24 cellular contexts compared by ENCODE assay signal in the genomic region with DNA sequence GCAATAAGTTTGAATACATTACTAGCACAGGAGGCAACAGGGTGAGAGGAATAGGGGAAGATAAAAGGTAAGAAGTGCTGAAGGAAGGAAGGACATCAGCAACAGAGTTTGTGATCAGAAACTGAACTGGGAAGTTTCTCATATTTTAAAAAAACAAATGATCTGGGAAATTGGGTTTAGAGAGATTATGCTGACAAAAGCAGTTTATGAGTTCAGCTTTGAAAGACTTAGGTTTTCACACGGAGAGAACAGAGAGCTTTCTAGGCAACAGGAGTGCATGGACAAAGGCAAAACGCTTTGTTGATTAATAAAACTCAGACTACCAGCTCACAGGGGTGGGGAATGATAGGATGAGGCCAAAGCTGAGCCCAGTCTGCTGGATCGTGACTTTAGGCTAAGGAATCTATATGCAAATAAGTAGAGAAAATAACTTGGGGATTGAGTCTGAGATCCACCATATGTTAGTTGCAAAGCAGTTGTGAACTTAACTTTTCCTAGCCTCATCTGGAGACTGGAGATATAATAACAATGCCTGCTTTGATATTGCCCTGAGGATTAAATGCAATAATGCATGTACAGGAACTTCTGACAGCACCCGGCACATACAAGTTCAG. TPM values are rescaled to one million over a fixed set of nuclear protein-coding genes. Genes with fewer than 3 reads are reported as not detected.
A peak's percentile ranks its signal among the peaks of the same experiment; 100 is the strongest.
DNase-seq lines count a peak whose midpoint lies in the region; ATAC-seq, FAIRE-seq and TF ChIP-seq lines count a peak whose summit lies in the region.
"Had no signal": no experiment of that assay in that cellular context is flagged by ENCODE, and none has a peak within 500 bp of the region (broad histone marks: within the 10 kb centered on the region; RNA-seq: fewer than 3 reads in every experiment).

No MANE protein-coding gene starts in this region.

- H3K23ac ChIP-seq in trophoblast cell (ENCODE audit: low read length) = no peak overlapping the region

- FAIRE-seq in K562 (lab: Jason Lieb, UNC) = peak; percentile 6
- FAIRE-seq: H1 had no signal

- no peak overlapping the region for H2AFZ ChIP-seq in Loucy (ENCODE audit: low read length)
- no peak overlapping the region for H2AFZ ChIP-seq in K562 (ENCODE audit: low read depth, low read length)
- H2AFZ ChIP-seq in neural progenitor cell (replicated peaks) = no peak overlapping the region
- no peak overlapping the region for H2AFZ ChIP-seq in trophoblast cell (ENCODE audit: insufficient read depth, low read length, poor library complexity)

- DNase-seq in DMS 273 (lab: John Stamatoyannopoulos, UW; ENCODE audit: unreplicated experiment) (peak; percentile 56), DMS 273 treated with DMSO at 0.1 percent for 48 hours (lab: John Stamatoyannopoulos, UW) (no peak), K562 (ENCODE audit: extremely low read depth in 1 of 4, low spot score in 3 of 4) (no peak), neural progenitor cell (ENCODE audit: low spot score) (no peak), 8988T (no peak), trophoblast cell (no peak), spleen (no peak)
- DNase-seq: activated CD4-positive, alpha-beta T cell treated with anti-CD3 and anti-CD28 coated beads for 4 hours; anterior cingulate cortex; DMS79; endodermal cell; KBM-7; left cardiac atrium; NCI-H1092 treated with DMSO at 0.1 percent for 48 hours; NCI-H526 treated with DMSO at 0.1 percent for 48 hours; stimulated activated naive B cell treated with anti-CD40 and anti-IgM and Interleukin-4, amounts not matched to agents 10 μg/mL and 1 μg/mL and 100 μg/mL, for 72 hours; tibial artery had no signal

- H3K36me3 ChIP-seq in Loucy (ENCODE audit: insufficient read depth, low read length) (no peaks in the 10 kb centered on the region), K562 (ENCODE audit: control insufficient read depth, insufficient read depth, low read length) (peaks cover 3% of the 10 kb centered on the region; the same call in 1 of the 3 replicates), neural progenitor cell (no peaks in the 10 kb centered on the region), trophoblast cell (ENCODE audit: control insufficient read depth in 1 of 2, insufficient read depth in 2 of 2, low read length in 2 of 2) (no peaks in the 10 kb centered on the region), spleen (no peaks in the 10 kb centered on the region)
- H3K36me3 ChIP-seq: BLaER1, neutrophil, tibial artery had no signal

- no peak overlapping the region for H4K8ac ChIP-seq in trophoblast cell (ENCODE audit: low read depth, low read length)

- H4K20me1 ChIP-seq in Loucy (ENCODE audit: insufficient read depth, low read length, poor library complexity, severe bottlenecking) (peaks cover 60% of the 10 kb centered on the region), K562 (replicated peaks; ENCODE audit: control insufficient read depth, insufficient read depth, low read length) (peaks cover 22% of the 10 kb centered on the region; the same call in 1 of the 2 replicates), neural progenitor cell (ENCODE audit: low read depth) (no peaks in the 10 kb centered on the region)

- H3K9me1 ChIP-seq in K562 (ENCODE audit: control insufficient read depth, insufficient read depth, low read length) = no peaks in the 10 kb centered on the region

- peaks cover 36% of the 10 kb centered on the region for H3K4me1 Mint-ChIP-seq in neural progenitor cell

- peaks cover 8% of the 10 kb centered on the region for H3K27me3 Mint-ChIP-seq in neural progenitor cell (ENCODE audit: insufficient read depth, low read depth)
- H3K27me3 Mint-ChIP-seq: stimulated activated naive B cell treated with anti-CD40 and anti-IgM and Interleukin-4, amounts not matched to agents 10 μg/mL and 1 μg/mL and 100 μg/mL, for 72 hours had no signal

- no peaks in the 10 kb centered on the region for H3K9me3 ChIP-seq in Loucy (ENCODE audit: insufficient read depth, low read depth, low read length)
- no peaks in the 10 kb centered on the region for H3K9me3 ChIP-seq in K562 (replicated peaks; ENCODE audit: control insufficient read depth, insufficient read depth, low read depth, low read length)
- H3K9me3 ChIP-seq in neural progenitor cell (ENCODE audit: low read depth) = no peaks in the 10 kb centered on the region
- no peaks in the 10 kb centered on the region for H3K9me3 ChIP-seq in trophoblast cell (ENCODE audit: insufficient read depth, low read depth, low read length)
- H3K9me3 ChIP-seq in spleen = no peaks in the 10 kb centered on the region
- H3K9me3 ChIP-seq: BLaER1, neutrophil, SJSA1, tibial artery had no signal

- H3K9me3 Mint-ChIP-seq in neural progenitor cell = no peaks in the 10 kb centered on the region
- H3K9me3 Mint-ChIP-seq: endodermal cell; stimulated activated naive B cell treated with anti-CD40 and anti-IgM and Interleukin-4, amounts not matched to agents 10 μg/mL and 1 μg/mL and 100 μg/mL, for 72 hours had no signal

- H3K4me1 ChIP-seq in Loucy (ENCODE audit: insufficient read depth, low read length, poor library complexity, severe bottlenecking) = peaks cover 76% of the 10 kb centered on the region
- H3K4me1 ChIP-seq in K562 (replicated peaks in 1 of 2; ENCODE audit: control insufficient read depth in 2 of 2, insufficient read depth in 2 of 2, low read length in 2 of 2) = peaks cover 32 to 36% of the 10 kb centered on the region in 2 experiments
- H3K4me1 ChIP-seq in neural progenitor cell = peaks cover 6% of the 10 kb centered on the region
- H3K4me1 ChIP-seq in trophoblast cell (ENCODE audit: control insufficient read depth in 1 of 2, insufficient read depth in 2 of 2, low read length in 2 of 2) = peaks cover 12 to 20% of the 10 kb centered on the region in 2 experiments
- peaks cover 11 to 63% (median 21%) of the 10 kb centered on the region in 6 donors for H3K4me1 ChIP-seq in spleen

- WGBS in K562 (ENCODE audit: insufficient coverage, low coverage, missing lambda C conversion rate) = 33% methylated on average over 4 of the region's 4 CpGs
- no CpG with 5 or more reads among the region's 4 CpGs for WGBS in trophoblast cell (ENCODE audit: extremely low coverage, insufficient coverage, insufficient read length)
- 72 to 89% (median 85%) methylated on average over 4 of the region's 4 CpGs for WGBS in spleen, 5 donors

- CTCF ChIA-PET in K562 (lab: Yijun Ruan, JAX; ENCODE audit: low intra/inter-chr PET ratio) = no interaction called here

- no peak overlapping the region for H3K18ac ChIP-seq in trophoblast cell (ENCODE audit: low read length)

- H3K27me3 ChIP-seq in Loucy (ENCODE audit: insufficient read depth, low read length, poor library complexity, severe bottlenecking) (no peaks in the 10 kb centered on the region), K562 (ENCODE audit: control insufficient read depth in 2 of 2, insufficient read depth in 2 of 2, low read length in 2 of 2) (no peaks in the 10 kb centered on the region), neural progenitor cell (peaks cover 21% of the 10 kb centered on the region), trophoblast cell (ENCODE audit: insufficient read depth, low read length) (no peaks in the 10 kb centered on the region), spleen (replicated peaks in 1 of 7) (peaks cover 0 to 15% (median 0%) of the 10 kb centered on the region in 7 donors)
- H3K27me3 ChIP-seq: SJSA1, tibial artery had no signal

- no peaks in the 10 kb centered on the region for H3K9me2 ChIP-seq in Loucy (replicated peaks; ENCODE audit: low read depth, low read length)

- no peak overlapping the region for H3K14ac ChIP-seq in trophoblast cell (ENCODE audit: low read length)

- no peak overlapping the region for H2BK5ac ChIP-seq in trophoblast cell (ENCODE audit: low read depth, low read length, poor library complexity)

- peak overlapping the region; percentile 6 for H3K27ac Mint-ChIP-seq in neural progenitor cell
- H3K27ac Mint-ChIP-seq: endodermal cell; stimulated activated naive B cell treated with anti-CD40 and anti-IgM and Interleukin-4, amounts not matched to agents 10 μg/mL and 1 μg/mL and 100 μg/mL, for 72 hours had no signal

- peaks cover 24% of the 10 kb centered on the region for H3K79me1 ChIP-seq in trophoblast cell (ENCODE audit: low read length)

- intact Hi-C loops in K562 (cut with micrococcal nuclease) (loop anchor here (5.0 kb wide), 1 partner anchor 68 kb away; no protein-coding TSS in a partner anchor), spleen (cut with DNase I; ENCODE audit: low total_unique reads) (loop anchor here (5.0 kb wide), 1 partner anchor 153 kb away; no protein-coding TSS in a partner anchor)

- POLR2A ChIA-PET in K562 (lab: Yijun Ruan, JAX) = interaction anchor here (0.6 to 1.7 kb wide), 2 partner anchors 9 to 164 kb away, joined by 3 to 7 read pairs; no protein-coding TSS in a partner anchor

- no peak overlapping the region for H3K4ac ChIP-seq in trophoblast cell (ENCODE audit: low read depth, low read length)

- H3K4me2 ChIP-seq in Loucy (ENCODE audit: low read depth, low read length, poor library complexity, severe bottlenecking) = peak overlapping the region; percentile 94
- H3K4me2 ChIP-seq in K562 (ENCODE audit: insufficient read depth, low read length) = no peak overlapping the region
- H3K4me2 ChIP-seq in neural progenitor cell = no peak overlapping the region
- H3K4me2 ChIP-seq in trophoblast cell (ENCODE audit: low read length) = no peak overlapping the region
- H3K4me2 ChIP-seq: BLaER1 had no signal

- H3K4me3 Mint-ChIP-seq in neural progenitor cell = no peak overlapping the region
- H3K4me3 Mint-ChIP-seq: endodermal cell; stimulated activated naive B cell treated with anti-CD40 and anti-IgM and Interleukin-4, amounts not matched to agents 10 μg/mL and 1 μg/mL and 100 μg/mL, for 72 hours had no signal

- no peak for TF ChIP-seq EP300 in K562 (IDR thresholded peaks at IDR 0.05; ENCODE audit: low read length)

- no peak overlapping the region for H2BK120ac ChIP-seq in trophoblast cell (ENCODE audit: insufficient read depth, low read length, poor library complexity)

- TF ChIP-seq CTCF in Loucy (conservative IDR thresholded peaks at IDR 0.05; ENCODE audit: low read length) (no peak), K562 (IDR thresholded peaks at IDR 0.05 in 2 of 3, conservative IDR thresholded peaks at IDR 0.05 in 1 of 3; ENCODE audit: insufficient read depth in 2 of 3, low read depth in 1 of 3, low read length in 3 of 3) (no peak), neural progenitor cell (IDR thresholded peaks at IDR 0.05) (no peak), spleen (IDR thresholded peaks at IDR 0.05 in 8 of 11, conservative IDR thresholded peaks at IDR 0.05 in 3 of 11) (no peak)

- TF ChIP-seq RAD21 in K562 (CRISPR knock-in tag; conservative IDR thresholded peaks at IDR 0.05 in 1 of 2, IDR thresholded peaks at IDR 0.05 in 1 of 2) = no peak

- no peak overlapping the region for H4K91ac ChIP-seq in trophoblast cell (ENCODE audit: low read depth, low read length)

- H2AK5ac ChIP-seq in trophoblast cell (ENCODE audit: low read length) = no peak overlapping the region

- no peak overlapping the region for H2BK12ac ChIP-seq in trophoblast cell (ENCODE audit: low read length)

- no peak for TF ChIP-seq POLR2A in K562 (conservative IDR thresholded peaks at IDR 0.05)
- no peak for TF ChIP-seq POLR2A in spleen (IDR thresholded peaks at IDR 0.05)

- H3K4me3 ChIP-seq in Loucy (ENCODE audit: low read length, poor library complexity, severe bottlenecking) (peak overlapping the region; percentile 84), K562 (no peak overlapping the region), neural progenitor cell (no peak overlapping the region), trophoblast cell (ENCODE audit: low read depth, low read length) (no peak overlapping the region), spleen (no peak overlapping the region)
- H3K4me3 ChIP-seq: BLaER1, SJSA1, tibial artery had no signal

- H3K36me3 Mint-ChIP-seq in neural progenitor cell = peaks cover 3% of the 10 kb centered on the region

- peak overlapping the region; percentile 49 for H3K9ac ChIP-seq in Loucy (ENCODE audit: low read depth, low read length, poor library complexity, severe bottlenecking)
- no peak overlapping the region for H3K9ac ChIP-seq in K562 (ENCODE audit: insufficient read depth in 1 of 2, low read depth in 2 of 2, low read length in 2 of 2)
- no peak overlapping the region for H3K9ac ChIP-seq in neural progenitor cell
- no peak overlapping the region for H3K9ac ChIP-seq in trophoblast cell (ENCODE audit: low read length)
- H3K9ac ChIP-seq: BLaER1 had no signal

- BruUV-seq in K562 (replicated peaks; lab: Mats Ljungman, UMichigan) = no TSS peak

- H3K27ac ChIP-seq in K562 (ENCODE audit: extremely low read depth, low read depth, low read length) (peak overlapping the region; percentile 11; the same call in 1 of the 3 replicates), neural progenitor cell (no peak overlapping the region), trophoblast cell (ENCODE audit: low read depth, low read length) (no peak overlapping the region), spleen (no peak overlapping the region)
- H3K27ac ChIP-seq: 22Rv1, BLaER1, HL-60, neutrophil, SJSA1, tibial artery had no signal

- no peak for ATAC-seq in K562
- ATAC-seq: left cardiac atrium; stimulated activated naive B cell treated with anti-CD40 and anti-IgM and Interleukin-4, amounts not matched to agents 10 μg/mL and 1 μg/mL and 100 μg/mL, for 72 hours had no signal

- H3K79me2 ChIP-seq in Loucy (ENCODE audit: insufficient read depth, low read length) = peaks cover 85% of the 10 kb centered on the region
- peaks cover 91% of the 10 kb centered on the region for H3K79me2 ChIP-seq in K562 (ENCODE audit: control insufficient read depth, insufficient read depth, low read length)
- peaks cover 7% of the 10 kb centered on the region for H3K79me2 ChIP-seq in neural progenitor cell (ENCODE audit: low read depth)
- H3K79me2 ChIP-seq in trophoblast cell (ENCODE audit: control insufficient read depth, insufficient read depth, low read length, poor library complexity) = peaks cover 8% of the 10 kb centered on the region

- H4K12ac ChIP-seq in trophoblast cell (ENCODE audit: low read depth, low read length) = no peak overlapping the region

- in situ Hi-C loops in K562 (cut with MboI) = no loop called here

- 0 out of 2 replicates have a peak, but pooled peaks cover 2% of the 10 kb centered on the region for H3F3A ChIP-seq in Loucy (ENCODE audit: low read depth)
- H3F3A ChIP-seq in neural progenitor cell (ENCODE audit: low read depth) = peaks cover 16% of the 10 kb centered on the region

RNA-seq across cellular contexts. Expression of a gene that starts 4.2 kb away (rescaled TPM):
- total RNA-seq in K562 (2011; cell fraction: chromatin; rRNA removed; ENCODE audit: low replicate concordance) = 124 and 131 TPM in 2 replicates
- total RNA-seq in K562 (2011; cell fraction: nucleolus; rRNA removed) = 33.5 and 46.1 TPM in 2 replicates
- total RNA-seq in K562 (2011; cell fraction: nucleoplasm; rRNA removed) = 48.8 and 79.4 TPM in 2 replicates
- total RNA-seq in K562 (2014; rRNA removed) = 16.3 and 22.1 TPM in 2 replicates
- total RNA-seq in K562 (2014; rRNA removed; fragmentation: Illumina TruSeq; extraction: Trizol) = 33.4 and 39.0 TPM in 2 replicates
- 25.4 and 26.5 TPM in 2 replicates for total RNA-seq in K562 (2015; rRNA removed; fragmentation: Illumina TruSeq; extraction: Trizol)
- 35.0 and 37.2 TPM in 2 replicates for total RNA-seq in K562 (2021)
- 23.8 and 34.0 TPM in 2 replicates for polyA plus RNA-seq in K562 (2011; rRNA removed)
- polyA plus RNA-seq in K562 (2011; cell fraction: cytosol; rRNA removed) = 7.9 and 9.7 TPM in 2 replicates
- 50.5 and 63.2 TPM in 2 replicates for polyA plus RNA-seq in K562 (2011; cell fraction: nucleus; rRNA removed)
- polyA plus RNA-seq in K562 (2012) = 13.1 and 17.7 TPM in 2 replicates
- polyA plus RNA-seq in K562 (2014; fragmentation: Illumina TruSeq; extraction: Trizol) = 24.9 and 29.9 TPM in 2 replicates
- polyA plus RNA-seq in K562 (2014; fragmentation: Nextera tagmentation; extraction: Ambion mirVana) = 1 to 10 TPM; 4.8 to 6.8 TPM
- polyA plus RNA-seq in K562 (2014; rRNA removed) = 20.3 and 21.2 TPM in 2 replicates
- 70.4 and 71.2 TPM in 2 replicates for polyA minus RNA-seq in K562 (2011; rRNA and poly(A)+ RNA removed)
- polyA minus RNA-seq in K562 (2011; cell fraction: cytosol; rRNA and poly(A)+ RNA removed) = 20.3 and 33.0 TPM in 2 replicates
- 46.0 and 48.3 TPM in 2 replicates for polyA minus RNA-seq in K562 (2011; cell fraction: nucleus; rRNA and poly(A)+ RNA removed)
- 5.6 and 8.0 TPM in 2 replicates for total RNA-seq in neural progenitor cell (ENCODE audit: low replicate concordance)
- polyA plus RNA-seq in trophoblast cell (2013) = 6.8 and 8.0 TPM in 2 replicates
- 10 to 100 TPM; 18.5 to 33.9 (median 27.0) TPM for total RNA-seq in spleen
- polyA plus RNA-seq in spleen = 10 to 100 TPM; 10.3 to 16.2 (median 13.4) TPM
